In the genomic region with DNA sequence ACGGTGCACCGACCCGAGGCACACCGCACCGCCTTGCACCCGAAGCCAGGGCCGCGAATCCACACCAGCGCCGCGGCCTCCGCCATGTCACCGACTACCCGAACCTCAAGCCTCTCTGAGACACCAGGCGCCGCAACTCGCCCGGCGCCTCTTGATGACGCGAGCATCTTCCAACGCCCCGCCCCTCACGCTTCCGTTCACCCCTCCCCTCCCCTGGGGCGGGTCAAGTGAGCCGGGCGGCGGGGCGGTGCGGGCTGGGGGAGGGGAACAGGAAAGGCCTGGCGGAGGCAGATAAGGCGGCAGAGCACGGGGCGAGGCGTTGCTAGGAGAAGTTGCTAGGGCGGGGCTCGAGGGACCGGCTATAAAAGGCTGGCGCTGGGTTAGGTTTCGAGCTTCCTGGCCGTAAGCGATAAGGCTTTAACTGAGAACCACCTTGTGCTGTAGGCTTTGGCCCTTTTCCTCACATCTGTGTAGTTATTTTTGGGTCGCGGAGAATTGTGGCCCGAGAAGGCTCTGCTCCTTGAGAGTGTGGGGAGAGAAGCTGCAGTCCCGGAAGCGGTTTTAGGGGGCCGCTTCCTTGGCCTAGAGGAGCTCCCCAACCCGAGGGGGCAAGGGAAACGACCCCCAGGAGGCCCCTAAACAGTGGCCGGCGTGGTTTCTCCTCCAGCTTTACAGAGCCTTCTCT, we compare ENCODE assay signal across 1 cellular context.
TF ChIP-seq lines count a peak whose summit lies in the region.

TSS of gene SDE2 (minus strand) at position 117 of the 685 bp plus-strand sequence. CDS start at position 86, 31 bp downstream.

TF ChIP-seq in neural cell, 6 proteins besides CTCF, POLR2A, EP300 and RAD21 (continued from another document):
- peak; percentile 88 for TF ChIP-seq TAF1 (IDR thresholded peaks at IDR 0.05; ENCODE audit: low read depth)
- peak; percentile 90 for TF ChIP-seq POLR2AphosphoS5 (IDR thresholded peaks at IDR 0.05)
- no peak for TF ChIP-seq SMC3 (conservative IDR thresholded peaks at IDR 0.05; ENCODE audit: poor library complexity)
- peak; percentile 91 for TF ChIP-seq MXI1 (conservative IDR thresholded peaks at IDR 0.05; ENCODE audit: poor library complexity, severe bottlenecking)
